ENCODE assay signal across 8 cellular contexts in the genomic region with DNA sequence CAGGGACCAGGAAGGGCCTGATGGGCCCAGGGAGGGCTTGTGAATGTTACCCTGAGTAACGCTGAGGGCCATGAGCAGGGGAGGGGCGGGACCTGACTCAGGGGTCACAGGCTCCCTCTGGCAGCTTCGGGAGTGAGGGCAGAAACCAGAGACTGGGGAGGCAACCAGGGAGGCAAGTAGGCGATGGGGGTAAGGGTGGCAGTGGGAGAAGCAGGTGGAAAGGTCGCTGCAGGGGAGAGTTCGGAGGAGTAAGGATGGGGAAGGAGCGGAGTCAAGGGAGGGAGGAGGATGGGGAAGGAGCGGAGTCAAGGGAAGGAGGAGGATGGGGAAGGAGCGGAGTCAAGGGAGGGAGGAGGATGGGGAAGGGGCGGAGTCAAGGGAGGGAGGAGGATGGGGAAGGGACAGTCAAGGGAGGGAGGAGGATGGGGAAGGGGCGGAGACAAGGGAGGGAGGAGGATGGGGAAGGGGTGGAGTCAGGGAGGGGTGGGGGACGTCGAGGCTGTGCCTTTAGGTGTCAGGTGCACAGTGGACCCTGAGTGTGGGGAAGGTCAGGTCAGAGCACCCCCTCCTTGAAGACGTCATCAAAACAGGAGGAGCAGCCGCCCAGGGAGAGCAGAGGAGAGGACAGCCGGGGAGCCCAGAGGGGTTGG. TPM values are rescaled to one million over a fixed set of nuclear protein-coding genes. Genes with fewer than 3 reads are reported as not detected.
DNase-seq lines count a peak whose midpoint lies in the region; ATAC-seq and TF ChIP-seq lines count a peak whose summit lies in the region.

No MANE protein-coding gene starts in this region.

- peak overlapping the region; percentile 82 for H3K27ac ChIP-seq in 22Rv1
- no peak overlapping the region for H3K27ac ChIP-seq in HL-60 (replicated peaks)
- peak overlapping the region in 1 of 2 donors; percentile 25 for H3K27ac ChIP-seq in breast epithelium
- H3K27ac ChIP-seq in brain microvascular endothelial cell: no peak overlapping the region

- H3K4me1 ChIP-seq in breast epithelium: no peaks in the 10 kb centered on the region

- peak; percentile 78 to 94 for DNase-seq in HL-60 (ENCODE audit: low read depth in 1 of 2, low spot score in 1 of 2)
- peak in 1 of 2 donors; percentile 38 for DNase-seq in breast epithelium (ENCODE audit: low spot score in 2 of 2)
- DNase-seq in kidney tubule cell (ENCODE audit: low spot score): peak; percentile 52
- DNase-seq in brain microvascular endothelial cell: no peak
- DNase-seq in kidney glomerular epithelial cell (lab: John Stamatoyannopoulos, UW): no peak
- no peak for DNase-seq in LoVo (ENCODE audit: low spot score)

- H3K36me3 ChIP-seq in breast epithelium (no peaks in the 10 kb centered on the region), brain microvascular endothelial cell (replicated peaks) (no peaks in the 10 kb centered on the region)

- H3K4me3 ChIP-seq in HL-60 (replicated peaks; ENCODE audit: insufficient read depth, low read length) (no peak overlapping the region), breast epithelium (peak overlapping the region in 2 of 3 donors; percentile 46 to 64), brain microvascular endothelial cell (ENCODE audit: low read depth, low read length) (no peak overlapping the region)

- no peak for ATAC-seq in HG02852 (IDR thresholded peaks at IDR 0.05; ENCODE audit: unreplicated experiment)

- no peak for TF ChIP-seq CTCF in 22Rv1 (IDR thresholded peaks at IDR 0.05)
- TF ChIP-seq CTCF in HL-60 (IDR thresholded peaks at IDR 0.05; ENCODE audit: insufficient read depth, low read length): no peak
- TF ChIP-seq CTCF in breast epithelium (IDR thresholded peaks at IDR 0.05): no peak
- no peak for TF ChIP-seq CTCF in brain microvascular endothelial cell (IDR thresholded peaks at IDR 0.05; ENCODE audit: low read depth, low read length, missing control alignments)

- intact Hi-C loops in breast epithelium (cut with DNase I; ENCODE audit: low total_unique reads): no loop called here

- TF ChIP-seq POLR2A in breast epithelium (IDR thresholded peaks at IDR 0.05): no peak

- no peaks in the 10 kb centered on the region for H3K27me3 ChIP-seq in HL-60 (ENCODE audit: insufficient read depth, poor library complexity, severe bottlenecking)
- peaks cover 0 to 3% of the 10 kb centered on the region in 2 donors for H3K27me3 ChIP-seq in breast epithelium
- H3K27me3 ChIP-seq in brain microvascular endothelial cell (replicated peaks): no peaks in the 10 kb centered on the region

- no peaks in the 10 kb centered on the region for H3K9me3 ChIP-seq in breast epithelium

- in situ Hi-C loops in brain microvascular endothelial cell (cut with HindIII; ENCODE audit: low pct_ligation_motif_present, low sequenced_read_pairs): no loop called here

RNA-seq across cellular contexts. Expression of a gene that starts 15.5 kb away (rescaled TPM):
- total RNA-seq in breast epithelium: 1 to 10 TPM in 2 of 3 donors, under 1 TPM in 1; 0.32 to 6.9 (median 2.0) TPM

RNA-seq across cellular contexts. Expression of a gene that starts 28.1 kb away (rescaled TPM):
- 1 to 10 TPM; 1.6 to 5.3 (median 2.9) TPM for total RNA-seq in breast epithelium

RNA-seq across cellular contexts. Expression of a gene that starts 41.9 kb away (rescaled TPM):
- under 1 TPM in 1 of 3 donors, not detected in 2; 0.66 TPM for total RNA-seq in breast epithelium

Comparison
In these comparisons a context has a peak if more than half of its experiments do, and no peak if none do; other contexts are left out.
1. DNase-seq: peak in HL-60 (2 of 2) and kidney tubule cell (single experiment); none in brain microvascular endothelial cell (single experiment), kidney glomerular epithelial cell (single experiment) and LoVo (single experiment).
2. H3K4me3 ChIP-seq: peak in breast epithelium (2 of 3); none in HL-60 (single experiment) and brain microvascular endothelial cell (single experiment).